ENCODE assay signal across 8 cellular contexts in the genomic region with DNA sequence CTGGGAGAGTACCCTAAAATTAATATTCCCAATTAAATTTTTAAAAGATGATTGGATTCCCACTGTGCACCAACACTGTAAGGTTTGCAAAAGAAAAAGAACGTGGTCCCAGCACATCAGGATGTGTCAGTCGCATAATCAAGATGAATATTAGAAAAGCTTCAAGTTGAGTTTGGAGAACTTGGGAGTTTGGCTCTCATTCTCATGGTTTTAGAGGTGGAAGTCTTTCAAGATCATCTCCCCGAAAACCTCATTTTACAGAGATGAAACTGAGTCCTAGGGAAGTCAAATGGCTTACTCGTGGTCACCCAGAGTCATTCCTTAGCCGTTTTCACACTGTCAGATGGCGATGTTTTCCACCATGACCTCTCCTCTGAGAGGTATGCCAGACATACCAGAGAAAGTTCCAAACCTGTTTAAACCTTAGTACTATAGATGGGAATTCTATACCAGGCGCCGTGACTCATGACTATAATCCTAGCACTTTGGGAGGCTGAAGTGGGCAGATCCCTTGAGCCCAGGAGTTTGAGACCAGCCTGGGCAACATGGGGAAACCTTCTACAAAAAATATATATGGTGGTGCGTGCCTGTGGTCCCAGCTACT. TPM values are rescaled to one million over a fixed set of nuclear protein-coding genes. Genes with fewer than 3 reads are reported as not detected.
DNase-seq lines count a peak whose midpoint lies in the region; ATAC-seq, FAIRE-seq and TF ChIP-seq lines count a peak whose summit lies in the region.

No MANE protein-coding gene starts in this region.

- DNase-seq in Caco-2 = no peak
- DNase-seq in PC-3 = peak; percentile 86
- DNase-seq in H1 (ENCODE audit: low read depth in 1 of 2, low spot score in 2 of 2) = no peak
- DNase-seq in putamen (ENCODE audit: low spot score) = no peak
- no peak for DNase-seq in NCI-H2227 treated with DMSO at 0.1 percent for 48 hours (lab: John Stamatoyannopoulos, UW)
- DNase-seq in NCI-H2196 (lab: John Stamatoyannopoulos, UW; ENCODE audit: unreplicated experiment) = no peak

- no peak for TF ChIP-seq RAD21 in H1 (IDR thresholded peaks at IDR 0.05 in 1 of 2, conservative IDR thresholded peaks at IDR 0.05 in 1 of 2; ENCODE audit: low read depth in 2 of 2, low read length in 2 of 2)

- H3K4ac ChIP-seq in H1 (replicated peaks; ENCODE audit: insufficient read length, low read depth, low read length) = no peak overlapping the region

- no peak overlapping the region for H2BK120ac ChIP-seq in H1 (replicated peaks; ENCODE audit: low read depth, low read length)

- peaks cover 57% of the 10 kb centered on the region for H3K79me2 ChIP-seq in PC-3 (ENCODE audit: low read length)
- peaks cover 0 to 8% of the 10 kb centered on the region in 2 experiments; a peak in 1 of 4 replicates for H3K79me2 ChIP-seq in H1 (ENCODE audit: control insufficient read depth in 1 of 2, insufficient read depth in 2 of 2, low read length in 2 of 2)

- peaks cover 5% of the 10 kb centered on the region; the same call in 1 of the 2 replicates for H3K23me2 ChIP-seq in H1 (ENCODE audit: low read depth, low read length)

- H3K27me3 ChIP-seq in Caco-2 (replicated peaks; ENCODE audit: control insufficient read depth, insufficient read depth, low read length) (no peaks in the 10 kb centered on the region), PC-3 (ENCODE audit: low read length) (no peaks in the 10 kb centered on the region), H1 (replicated peaks in 1 of 4; ENCODE audit: control insufficient read depth in 3 of 4, extremely low read depth in 1 of 4, insufficient read depth in 3 of 4, low read length in 3 of 4) (no peaks in the 10 kb centered on the region), neutrophil (no peaks in the 10 kb centered on the region)

- FAIRE-seq in H1 (lab: Jason Lieb, UNC) = no peak

- no peaks in the 10 kb centered on the region for H3K9me2 ChIP-seq in PC-3 (replicated peaks; ENCODE audit: low read length)

- peak overlapping the region; percentile 93 for H3K4me2 ChIP-seq in PC-3 (ENCODE audit: low read length)
- H3K4me2 ChIP-seq in H1 (ENCODE audit: insufficient read depth in 1 of 2, low read depth in 2 of 2, low read length in 2 of 2) = peak overlapping the region; percentile 90 to 95

- no peak overlapping the region for H2BK5ac ChIP-seq in H1 (ENCODE audit: low read depth, low read length)

- H2BK15ac ChIP-seq in H1 (ENCODE audit: low read length) = no peak overlapping the region

- H4K20me1 ChIP-seq in PC-3 (ENCODE audit: low read length) (no peaks in the 10 kb centered on the region), H1 (replicated peaks in 1 of 2; ENCODE audit: control insufficient read depth in 1 of 2, insufficient read depth in 2 of 2, low read length in 2 of 2) (no peaks in the 10 kb centered on the region)

- intact Hi-C loops in Caco-2 (cut with micrococcal nuclease; ENCODE audit: unreplicated experiment) = loop anchor here (2.0 kb wide), 2 partner anchors 19 to 45 kb away; no protein-coding TSS in a partner anchor
- intact Hi-C loops in PC-3 (cut with micrococcal nuclease) = loop anchor here (2.0 kb wide), 1 partner anchor 55 kb away; no protein-coding TSS in a partner anchor

- H2BK12ac ChIP-seq in H1 (ENCODE audit: low read depth, low read length) = 0 out of 2 replicates have a peak overlapping the region, but pooled peaks have one; percentile 4

- H2AK5ac ChIP-seq in H1 (ENCODE audit: low read depth, low read length) = no peak overlapping the region

- no peak overlapping the region for H3K18ac ChIP-seq in H1 (ENCODE audit: extremely low read depth, low read length)

- no peak for TF ChIP-seq CTCF in Caco-2 (IDR thresholded peaks at IDR 0.05; ENCODE audit: insufficient read depth in 1 of 2, low read depth in 1 of 2, low read length in 1 of 2, severe bottlenecking in 1 of 2, unreplicated experiment in 1 of 2)
- no peak for TF ChIP-seq CTCF in PC-3 (conservative IDR thresholded peaks at IDR 0.05; ENCODE audit: low read depth, low read length)
- no peak for TF ChIP-seq CTCF in H1 (IDR thresholded peaks at IDR 0.05; ENCODE audit: control extremely low read depth in 1 of 3, insufficient read depth in 1 of 3, low read depth in 1 of 3, low read length in 3 of 3)
- TF ChIP-seq CTCF in neutrophil (IDR thresholded peaks at IDR 0.05) = no peak

- H3K27ac Mint-ChIP-seq in Caco-2 (ENCODE audit: unreplicated experiment) = peak overlapping the region; percentile 57

- WGBS in H1 (ENCODE audit: extremely low coverage in 1 of 2, insufficient coverage in 1 of 2, insufficient read length in 1 of 2, insufficient replicate concordance in 2 of 2, low coverage in 1 of 2, low lambda C conversion rate in 2 of 2, missing lambda C conversion rate in 1 of 2), 2 experiments = 76% methylated on average over 9 of the region's 9 CpGs; no CpG with 5 or more reads in 1 of the 2 experiments

- peak overlapping the region; percentile 74 for H3K9ac ChIP-seq in PC-3 (ENCODE audit: low read length)
- H3K9ac ChIP-seq in H1 (replicated peaks in 1 of 4; ENCODE audit: extremely low read depth in 1 of 4, low read depth in 3 of 4, low read length in 3 of 4) = no peak overlapping the region

- no peaks in the 10 kb centered on the region for H3K27me3 Mint-ChIP-seq in Caco-2 (ENCODE audit: insufficient read depth, unreplicated experiment)

- H3K9me3 ChIP-seq in Caco-2 = no peaks in the 10 kb centered on the region
- 0 out of 2 replicates have a peak, but pooled peaks cover 5% of the 10 kb centered on the region for H3K9me3 ChIP-seq in PC-3 (ENCODE audit: low read length)
- no peaks in the 10 kb centered on the region; a peak in 1 of 4 replicates for H3K9me3 ChIP-seq in H1 (ENCODE audit: insufficient read depth in 2 of 2, low read depth in 1 of 2, low read length in 1 of 2)
- H3K9me3 ChIP-seq in neutrophil = no peaks in the 10 kb centered on the region

- TF ChIP-seq EP300 in H1 (IDR thresholded peaks at IDR 0.05; ENCODE audit: borderline replicate concordance in 1 of 2, low read depth in 2 of 2, low read length in 2 of 2) = no peak

- POLR2A ChIA-PET in Caco-2 (lab: Charles Lee) (no interaction called here), PC-3 (lab: Charles Lee; ENCODE audit: unreplicated experiment) (interaction anchor here (0.7 to 1.0 kb wide), 2 partner anchors 46 to 73 kb away, joined by 4 to 6 read pairs; no protein-coding TSS in a partner anchor), H1 (lab: Charles Lee; ENCODE audit: partially characterized antibody) (interaction anchor here (0.5 to 1.6 kb wide), 2 partner anchors 21 to 1281 kb away, joined by 3 to 4 read pairs; no protein-coding TSS in a partner anchor)

- no peak overlapping the region for H4K91ac ChIP-seq in H1 (replicated peaks; ENCODE audit: insufficient read length, low read length)

- peaks cover 31% of the 10 kb centered on the region for H3K4me1 Mint-ChIP-seq in Caco-2 (ENCODE audit: low read depth, unreplicated experiment)

- H2BK20ac ChIP-seq in H1 (ENCODE audit: low read length) = no peak overlapping the region

- H3F3A ChIP-seq in PC-3 (ENCODE audit: low read length, unreplicated experiment) = no peaks in the 10 kb centered on the region

- H3K9me3 Mint-ChIP-seq in Caco-2 (ENCODE audit: unreplicated experiment) = no peaks in the 10 kb centered on the region

- TSS peak; percentile 47 for BruUV-seq in Caco-2 (replicated peaks; lab: Mats Ljungman, UMichigan)
- BruUV-seq in PC-3 (replicated peaks; lab: Mats Ljungman, UMichigan) = TSS peak; percentile 62

- CTCF ChIA-PET in Caco-2 (lab: Charles Lee) (no interaction called here), PC-3 (lab: Charles Lee) (interaction anchor here (0.6 to 1.9 kb wide), 2 partner anchors 17 to 46 kb away, joined by 7 to 14 read pairs; no protein-coding TSS in a partner anchor), H1 (lab: Charles Lee; ENCODE audit: partially characterized antibody) (interaction anchor here (1.2 kb wide), 1 partner anchor 13 kb away, joined by 5 read pairs; no protein-coding TSS in a partner anchor)

- peak; percentile 6; the same call in 1 of the 2 replicates for ATAC-seq in PC-3
- no peak for ATAC-seq in HG02840 (IDR thresholded peaks at IDR 0.05; ENCODE audit: low FRiP score, unreplicated experiment)

- peak overlapping the region; percentile 79 for H3K4me3 Mint-ChIP-seq in Caco-2 (ENCODE audit: unreplicated experiment)

- no peak overlapping the region for H3K56ac ChIP-seq in H1 (replicated peaks; ENCODE audit: insufficient read length, low read depth, low read length)

- H3K4me3 ChIP-seq in Caco-2 (ENCODE audit: low read depth, low read length) (peak overlapping the region; percentile 88), PC-3 (ENCODE audit: low read length) (peak overlapping the region; percentile 91), H1 (ENCODE audit: extremely low read depth in 1 of 4, insufficient read depth in 2 of 4, low read depth in 3 of 4, low read length in 4 of 4) (peak overlapping the region; percentile 73 to 96 (median 76)), neutrophil (ENCODE audit: low read depth in 1 of 2, low read length in 1 of 2) (peak overlapping the region; percentile 88 to 100)

- H3K23ac ChIP-seq in H1 (ENCODE audit: insufficient read length) = no peak overlapping the region

- peaks cover 51% of the 10 kb centered on the region for H3K36me3 Mint-ChIP-seq in Caco-2 (ENCODE audit: insufficient read depth, unreplicated experiment)

- no peak for TF ChIP-seq POLR2A in H1 (IDR thresholded peaks at IDR 0.05; ENCODE audit: control extremely low read depth in 1 of 2, low read depth in 2 of 2, low read length in 2 of 2)

- H3K4me1 ChIP-seq in Caco-2 = peaks cover 31% of the 10 kb centered on the region
- H3K4me1 ChIP-seq in PC-3 (ENCODE audit: insufficient read depth, low read length) = peaks cover 59% of the 10 kb centered on the region
- peaks cover 4 to 14% (median 10%) of the 10 kb centered on the region in 4 experiments for H3K4me1 ChIP-seq in H1 (replicated peaks in 1 of 4; ENCODE audit: control insufficient read depth in 3 of 4, insufficient read depth in 4 of 4, low read length in 3 of 4)
- peaks cover 83 to 85% of the 10 kb centered on the region in 2 experiments for H3K4me1 ChIP-seq in neutrophil (ENCODE audit: control insufficient read depth in 1 of 2, insufficient read depth in 1 of 2, low read depth in 1 of 2, low read length in 1 of 2)

- no peak overlapping the region for H3K14ac ChIP-seq in H1 (ENCODE audit: insufficient read length)

- peaks cover 2% of the 10 kb centered on the region for H3K79me1 ChIP-seq in H1 (ENCODE audit: low read depth, low read length)

- peak overlapping the region; percentile 64 for H2AFZ ChIP-seq in PC-3 (ENCODE audit: low read length)
- H2AFZ ChIP-seq in H1 (ENCODE audit: low read length) = no peak overlapping the region

- H3K27ac ChIP-seq in PC-3 (ENCODE audit: low read length) (peak overlapping the region; percentile 21), H1 (ENCODE audit: low read depth, low read length) (no peak overlapping the region), neutrophil (peak overlapping the region; percentile 100)

- no peak overlapping the region for H4K5ac ChIP-seq in H1 (ENCODE audit: insufficient read length, low read depth, low read length)

- H3K36me3 ChIP-seq in Caco-2 (ENCODE audit: control insufficient read depth, insufficient read depth, low read length) (no peaks in the 10 kb centered on the region), PC-3 (ENCODE audit: low read depth, low read length) (peaks cover 36% of the 10 kb centered on the region), H1 (ENCODE audit: control insufficient read depth in 2 of 4, insufficient read depth in 4 of 4, low read length in 3 of 4) (peaks cover 0 to 22% (median 2%) of the 10 kb centered on the region in 4 experiments; a peak in 4 of 8 replicates), neutrophil (peaks cover 51% of the 10 kb centered on the region)

- H4K8ac ChIP-seq in H1 (ENCODE audit: extremely low read depth, insufficient read depth, low read length) = no peak overlapping the region

RNA-seq across cellular contexts. Expression of a gene that starts 1.2 kb away (rescaled TPM):
- total RNA-seq in Caco-2 (2022) (92.0 and 96.1 TPM in 2 replicates), PC-3 (2014; rRNA removed) (39.8 and 50.9 TPM in 2 replicates)
- 74.4 TPM in 2 replicates for total RNA-seq in H1 (2021; fragmentation: NEBNext Ultra II Directional; extraction: Animal tissue kit (Norgen Biotek cat#: 25700))
- 27.2 and 42.7 TPM in 2 replicates for polyA plus RNA-seq in H1 (2011; rRNA removed)
- polyA plus RNA-seq in H1 (2011; cell fraction: cytosol; rRNA removed) = 18.7 TPM
- 73.2 TPM for polyA plus RNA-seq in H1 (2011; cell fraction: nucleus; rRNA removed)
- 40.4 to 51.0 TPM (median 49.2 TPM) in 4 replicates for polyA plus RNA-seq in H1 (2012, experiment 1 of 2)
- 8.8 TPM for polyA plus RNA-seq in H1 (2012, experiment 2 of 2)
- 63.8 TPM for polyA plus RNA-seq in H1 (2013, experiment 1 of 2)
- polyA plus RNA-seq in H1 (2013, experiment 2 of 2) = 57.5 TPM
- 23.0 and 24.1 TPM in 2 replicates for polyA minus RNA-seq in H1 (2011; rRNA and poly(A)+ RNA removed)
- polyA minus RNA-seq in H1 (2011; cell fraction: cytosol; rRNA and poly(A)+ RNA removed) = 30.6 TPM
- polyA minus RNA-seq in H1 (2011; cell fraction: nucleus; rRNA and poly(A)+ RNA removed) = 45.3 TPM
